In genomic region chr1:235127774-235128452, GRCh38 we compare ENCODE assay signal across 8 cellular contexts. TPM values are rescaled to one million over a fixed set of nuclear protein-coding genes. Genes with fewer than 3 reads are reported as not detected.
DNase-seq lines count a peak whose midpoint lies in the region; TF ChIP-seq lines count a peak whose summit lies in the region.

No MANE protein-coding gene starts in this region.

- peak overlapping the region; percentile 79 for H3K4me2 ChIP-seq in hepatocyte
- peak overlapping the region; percentile 95 for H3K4me2 ChIP-seq in smooth muscle cell

- H3K4me1 Mint-ChIP-seq in activated naive CD8-positive, alpha-beta T cell treated with anti-CD3 and anti-CD28 coated beads for 36 hours: peaks cover 43% of the 10 kb centered on the region

- no peaks in the 10 kb centered on the region for H3K27me3 Mint-ChIP-seq in activated naive CD8-positive, alpha-beta T cell treated with anti-CD3 and anti-CD28 coated beads for 36 hours

- peak; percentile 29 for DNase-seq in activated naive CD4-positive, alpha-beta T cell treated with Interleukin-2 at 50 U/mL for 16 hours
- no peak for DNase-seq in activated naive CD4-positive, alpha-beta T cell (lab: John Stamatoyannopoulos, UW)
- no peak for DNase-seq in activated naive CD8-positive, alpha-beta T cell treated with anti-CD3 and anti-CD28 coated beads for 36 hours
- DNase-seq in hepatocyte (ENCODE audit: low spot score): peak; percentile 35
- no peak for DNase-seq in smooth muscle cell (lab: John Stamatoyannopoulos, UW; ENCODE audit: unreplicated experiment)
- no peak for DNase-seq in islet precursor cell
- DNase-seq in NCI-H2227 treated with DMSO at 0.1 percent for 48 hours (lab: John Stamatoyannopoulos, UW): no peak
- DNase-seq in NCI-H1105 treated with DMSO at 0.1 percent for 48 hours (lab: John Stamatoyannopoulos, UW): no peak

- TF ChIP-seq CTCF in hepatocyte (IDR thresholded peaks at IDR 0.05; ENCODE audit: poor library complexity): no peak
- TF ChIP-seq CTCF in smooth muscle cell (IDR thresholded peaks at IDR 0.05; ENCODE audit: borderline replicate concordance, insufficient read depth, poor library complexity, severe bottlenecking): no peak

- H3K4me1 ChIP-seq in hepatocyte (ENCODE audit: insufficient read depth): peaks cover 9% of the 10 kb centered on the region
- H3K4me1 ChIP-seq in smooth muscle cell (ENCODE audit: low read depth): peaks cover 13% of the 10 kb centered on the region

- no peaks in the 10 kb centered on the region for H3K36me3 ChIP-seq in hepatocyte (replicated peaks; ENCODE audit: insufficient read depth, low read depth)
- peaks cover 4% of the 10 kb centered on the region for H3K36me3 ChIP-seq in smooth muscle cell (ENCODE audit: low read depth)

- peak overlapping the region; percentile 99 for H3K4me3 Mint-ChIP-seq in activated naive CD8-positive, alpha-beta T cell treated with anti-CD3 and anti-CD28 coated beads for 36 hours

- H2AFZ ChIP-seq in hepatocyte (peak overlapping the region; percentile 80), smooth muscle cell (ENCODE audit: low read depth) (peak overlapping the region; percentile 83)

- peaks cover 56% of the 10 kb centered on the region for H3K79me2 ChIP-seq in hepatocyte
- H3K79me2 ChIP-seq in smooth muscle cell (ENCODE audit: low read depth): peaks cover 57% of the 10 kb centered on the region

- H4K20me1 ChIP-seq in hepatocyte (ENCODE audit: insufficient read depth, poor library complexity, severe bottlenecking) (peaks cover 49% of the 10 kb centered on the region), smooth muscle cell (ENCODE audit: low read depth) (peaks cover 55% of the 10 kb centered on the region)

- peaks cover 3% of the 10 kb centered on the region for H3F3A ChIP-seq in smooth muscle cell (ENCODE audit: low read depth)

- no peaks in the 10 kb centered on the region for H3K9me3 ChIP-seq in hepatocyte (ENCODE audit: low read depth)
- no peaks in the 10 kb centered on the region for H3K9me3 ChIP-seq in smooth muscle cell (replicated peaks; ENCODE audit: low read depth)

- H3K27ac Mint-ChIP-seq in activated naive CD8-positive, alpha-beta T cell treated with anti-CD3 and anti-CD28 coated beads for 36 hours: peak overlapping the region; percentile 98

- peak overlapping the region; percentile 97 for H3K9ac ChIP-seq in smooth muscle cell (ENCODE audit: low read depth)

- no peaks in the 10 kb centered on the region for H3K9me2 ChIP-seq in hepatocyte (replicated peaks; ENCODE audit: insufficient read depth)

- H3K9me3 Mint-ChIP-seq in activated naive CD8-positive, alpha-beta T cell treated with anti-CD3 and anti-CD28 coated beads for 36 hours: no peaks in the 10 kb centered on the region

- H3K27me3 ChIP-seq in hepatocyte (no peaks in the 10 kb centered on the region), smooth muscle cell (ENCODE audit: low read depth) (no peaks in the 10 kb centered on the region)

- H3K27ac ChIP-seq in hepatocyte (peak overlapping the region; percentile 98), smooth muscle cell (ENCODE audit: low read depth) (peak overlapping the region; percentile 94)

- peaks cover 59% of the 10 kb centered on the region for H3K36me3 Mint-ChIP-seq in activated naive CD8-positive, alpha-beta T cell treated with anti-CD3 and anti-CD28 coated beads for 36 hours

- H3K4me3 ChIP-seq in hepatocyte: peak overlapping the region; percentile 61
- H3K4me3 ChIP-seq in smooth muscle cell: peak overlapping the region; percentile 90

- under 1% methylated on average over 32 of the region's 33 CpGs for WGBS in hepatocyte (ENCODE audit: low lambda C conversion rate, missing lambda C conversion rate)
- 2% methylated on average over 33 of the region's 33 CpGs for WGBS in smooth muscle cell (ENCODE audit: low lambda C conversion rate)

RNA-seq across cellular contexts. Expression of gene TOMM20, which starts 0.7 kb away (rescaled TPM):
- 100 to 1,000 TPM; 131 to 150 TPM for total RNA-seq in activated naive CD8-positive, alpha-beta T cell treated with anti-CD3 and anti-CD28 coated beads for 36 hours
- total RNA-seq in hepatocyte: 96.4 and 99.6 TPM in 2 replicates
- 51.8 and 55.0 TPM in 2 replicates for polyA plus RNA-seq in hepatocyte
- total RNA-seq in smooth muscle cell: 82.1 and 88.7 TPM in 2 replicates
- 46.1 and 71.3 TPM in 2 replicates for polyA plus RNA-seq in smooth muscle cell

RNA-seq across cellular contexts. Expression of gene RBM34, which starts 33.1 kb away (rescaled TPM):
- 100 to 1,000 TPM; 143 to 156 TPM for total RNA-seq in activated naive CD8-positive, alpha-beta T cell treated with anti-CD3 and anti-CD28 coated beads for 36 hours
- 75.4 and 80.8 TPM in 2 replicates for total RNA-seq in hepatocyte
- 54.4 and 65.7 TPM in 2 replicates for polyA plus RNA-seq in hepatocyte
- 59.9 and 60.3 TPM in 2 replicates for total RNA-seq in smooth muscle cell
- polyA plus RNA-seq in smooth muscle cell: 68.0 and 75.2 TPM in 2 replicates

Comparison
In these comparisons a context has a peak if more than half of its experiments do, and no peak if none do; other contexts are left out.
1. DNase-seq: peak in activated naive CD4-positive, alpha-beta T cell treated with Interleukin-2 at 50 U/mL for 16 hours (single experiment) and hepatocyte (single experiment); none in activated naive CD4-positive, alpha-beta T cell (0 of 4), activated naive CD8-positive, alpha-beta T cell treated with anti-CD3 and anti-CD28 coated beads for 36 hours (single experiment), smooth muscle cell (single experiment), islet precursor cell (single experiment), NCI-H2227 treated with DMSO at 0.1 percent for 48 hours (single experiment) and NCI-H1105 treated with DMSO at 0.1 percent for 48 hours (single experiment).